In genomic region chr19:53333071-53333465, GRCh38 we compare ENCODE assay signal across 8 cellular contexts. TPM values are rescaled to one million over a fixed set of nuclear protein-coding genes. Genes with fewer than 3 reads are reported as not detected.
DNase-seq lines count a peak whose midpoint lies in the region; ATAC-seq, FAIRE-seq and TF ChIP-seq lines count a peak whose summit lies in the region.

No MANE protein-coding gene starts in this region.

- H3K4me3 ChIP-seq in GM12875 (ENCODE audit: low read depth, low read length), result peak overlapping the region; percentile 84
- peak overlapping the region; percentile 56 to 97 for H3K4me3 ChIP-seq in esophagus (ENCODE audit: low read depth in 1 of 2, low read length in 2 of 2)
- peak overlapping the region; percentile 57 for H3K4me3 ChIP-seq in urinary bladder (ENCODE audit: low read depth, low read length)

- peak overlapping the region; percentile 70 to 90 for H3K27ac Mint-ChIP-seq in natural killer cell

- FAIRE-seq in HTR-8/SVneo (lab: Jason Lieb, UNC), result peak; percentile 58

- peaks cover 15 to 27% of the 10 kb centered on the region in 2 donors for H3K4me1 Mint-ChIP-seq in natural killer cell

- peaks cover 11 to 22% of the 10 kb centered on the region in 2 donors for H3K27me3 Mint-ChIP-seq in natural killer cell (ENCODE audit: low read depth in 2 of 2)

- ATAC-seq in natural killer cell, result peak; percentile 27 to 49 (median 34)
- ATAC-seq in HG03469 (IDR thresholded peaks at IDR 0.05; ENCODE audit: unreplicated experiment), result no peak

- H3K27me3 ChIP-seq in esophagus (ENCODE audit: control insufficient read depth in 1 of 2, insufficient read depth in 2 of 2, low read length in 2 of 2), result no peaks in the 10 kb centered on the region

- H3K36me3 ChIP-seq in esophagus (ENCODE audit: control insufficient read depth in 2 of 2, insufficient read depth in 2 of 2, low read length in 1 of 2) (peaks cover 0 to 3% of the 10 kb centered on the region in 2 donors), urinary bladder (ENCODE audit: insufficient read depth) (no peaks in the 10 kb centered on the region)

- H3K36me3 Mint-ChIP-seq in natural killer cell, result peaks cover 8% of the 10 kb centered on the region

- H3K4me3 Mint-ChIP-seq in natural killer cell, result peak overlapping the region; percentile 95

- peak overlapping the region; percentile 66 to 87 for H3K27ac ChIP-seq in esophagus (ENCODE audit: low read depth in 2 of 2, low read length in 1 of 2)
- peak overlapping the region; percentile 65 for H3K27ac ChIP-seq in urinary bladder (ENCODE audit: low read depth)

- H3K4me1 ChIP-seq in esophagus (ENCODE audit: control insufficient read depth in 2 of 2, insufficient read depth in 2 of 2, low read length in 1 of 2) (peaks cover 0 to 3% of the 10 kb centered on the region in 2 donors), urinary bladder (ENCODE audit: insufficient read depth) (no peaks in the 10 kb centered on the region)

- peaks cover 0 to 3% of the 10 kb centered on the region in 2 donors for H3K9me3 ChIP-seq in esophagus (ENCODE audit: control insufficient read depth in 2 of 2, insufficient read depth in 1 of 2, low read depth in 1 of 2, low read length in 1 of 2)

- intact Hi-C loops in natural killer cell (cut with micrococcal nuclease), result loop anchor here (1.0 to 10.0 kb wide), 3 partner anchors 32 to 138 kb away; partner anchors contain the start of genes ZNF525, ZNF665 and ZNF677

- DNase-seq in HTR-8/SVneo (ENCODE audit: insufficient read length, low spot score), result peak; percentile 8
- peak; percentile 19 to 39 for DNase-seq in activated CD4-positive, alpha-beta T cell treated with anti-CD3 and anti-CD28 coated beads, Interleukin-2, amount 50 U/mL, for 48 hours
- no peak for DNase-seq in natural killer cell
- no peak for DNase-seq in SIG-M5 treated with dmso at 0.1 percent for 504 hours (lab: John Stamatoyannopoulos, UW; ENCODE audit: unreplicated experiment)

- 1 to 2% methylated on average over 14 of the region's 14 CpGs for WGBS in esophagus, 2 donors
- WGBS in urinary bladder, result under 1% methylated on average over 14 of the region's 14 CpGs

- no peak for TF ChIP-seq CTCF in GM12875 (IDR thresholded peaks at IDR 0.05; ENCODE audit: borderline replicate concordance, insufficient read depth, low read depth, low read length)
- TF ChIP-seq CTCF in natural killer cell (IDR thresholded peaks at IDR 0.05), result no peak

- H3K9me3 Mint-ChIP-seq in natural killer cell, result peaks cover 2 to 3% of the 10 kb centered on the region in 2 donors

RNA-seq across cellular contexts. Expression of gene ZNF845, which starts 0.5 kb away (rescaled TPM):
- polyA plus RNA-seq in esophagus, result 1 to 10 TPM; 1.7 to 2.2 TPM
- 10 to 100 TPM in 1 of 3 donors, 1 to 10 TPM in 2; 8.7 to 13.2 (median 9.0) TPM for total RNA-seq in natural killer cell
- total RNA-seq in urinary bladder, result 17.8 TPM
- polyA plus RNA-seq in urinary bladder, result 3.4 TPM

RNA-seq across cellular contexts. Expression of gene ZNF525, which starts 32.4 kb away (rescaled TPM):
- polyA plus RNA-seq in esophagus (1 to 10 TPM; 3.2 to 5.2 TPM), urinary bladder (4.6 TPM)
- total RNA-seq in natural killer cell (10 to 100 TPM; 20.7 to 27.0 (median 21.8) TPM), urinary bladder (23.1 TPM)

Comparison
In these comparisons a context has a peak if more than half of its experiments do, and no peak if none do; other contexts are left out.
1. DNase-seq: peak in HTR-8/SVneo (single experiment) and activated CD4-positive, alpha-beta T cell treated with anti-CD3 and anti-CD28 coated beads, Interleukin-2, amount 50 U/mL, for 48 hours (2 of 2); none in natural killer cell (single experiment) and SIG-M5 treated with dmso at 0.1 percent for 504 hours (single experiment).
2. Peak in every context shown above with its lines, with median percentiles within 50 percentile points of each other: H3K4me3 ChIP-seq.